In genomic region chr12:113818833-113819232, GRCh38 we compare ENCODE assay signal across 1 cellular context.
TF ChIP-seq lines count a peak whose summit lies in the region.

No MANE protein-coding gene starts in this region.

TF ChIP-seq in GM23338, 12 proteins besides CTCF, POLR2A, EP300 and RAD21 (continued from another document):
- TF ChIP-seq REST (IDR thresholded peaks at IDR 0.05; ENCODE audit: unreplicated experiment) (no peak), NANOG (IDR thresholded peaks at IDR 0.05; ENCODE audit: borderline replicate concordance) (no peak), ZNF114 (CRISPR knock-in tag; IDR thresholded peaks at IDR 0.05) (no peak), EZH2phosphoT487 (IDR thresholded peaks at IDR 0.05; ENCODE audit: unreplicated experiment) (no peak)
